Comparison of ENCODE assay signal across 1 cellular context in genomic region chr3:100708989-100709839, GRCh38.
TF ChIP-seq lines count a peak whose summit lies in the region.

TFG (plus strand) TSS chr3:100709494; CDS start chr3:100713686, 4,192 bp downstream.

TF ChIP-seq in GM12878, 131 proteins besides CTCF, POLR2A, EP300 and RAD21 (continued from another document and continues in another):
- TF ChIP-seq PML (IDR thresholded peaks at IDR 0.05; ENCODE audit: low read length) (peak; percentile 79; the same call in 1 of the 2 replicates), MTA3 (IDR thresholded peaks at IDR 0.05; ENCODE audit: borderline replicate concordance, low read length) (no peak), ZBTB11 (CRISPR knock-in tag; IDR thresholded peaks at IDR 0.05) (no peak), USF2 (IDR thresholded peaks at IDR 0.05; ENCODE audit: borderline replicate concordance, low read depth, low read length) (no peak; the same call in 1 of the 2 replicates), ZNF207 (IDR thresholded peaks at IDR 0.05; ENCODE audit: borderline replicate concordance) (0 out of 2 replicates have a peak, but pooled peaks have one; percentile 14), ETV6 (conservative IDR thresholded peaks at IDR 0.05 in 1 of 2, IDR thresholded peaks at IDR 0.05 in 1 of 2; ENCODE audit: borderline replicate concordance in 1 of 2, low read depth in 1 of 2) (peak in 1 of 2 experiments; percentile 57; a peak in 1 of 4 replicates), NFYA (IDR thresholded peaks at IDR 0.05; ENCODE audit: borderline replicate concordance, low read depth, low read length) (no peak), RELB (IDR thresholded peaks at IDR 0.05; ENCODE audit: low read depth) (peak; percentile 80; the same call in 1 of the 2 replicates), SMC3 (IDR thresholded peaks at IDR 0.05; ENCODE audit: borderline replicate concordance, low read length) (no peak), KLF5 (IDR thresholded peaks at IDR 0.05; ENCODE audit: partially characterized antibody) (no peak), NR2C2 (IDR thresholded peaks at IDR 0.05; ENCODE audit: borderline replicate concordance, control insufficient read depth, insufficient read length, low read depth) (no peak), ZZZ3 (IDR thresholded peaks at IDR 0.05; ENCODE audit: control insufficient read depth, insufficient read length, low read depth) (no peak), EED (IDR thresholded peaks at IDR 0.05; ENCODE audit: low read depth) (peak; percentile 63), POU2F2 (IDR thresholded peaks at IDR 0.05; ENCODE audit: borderline replicate concordance, low read depth, low read length) (peak; percentile 22; the same call in 1 of the 3 replicates), RCOR1 (conservative IDR thresholded peaks at IDR 0.05; ENCODE audit: low read depth, low read length) (no peak), CUX1 (IDR thresholded peaks at IDR 0.05; ENCODE audit: insufficient replicate concordance, low read depth, low read length) (no peak), NFIC (IDR thresholded peaks at IDR 0.05; ENCODE audit: low read depth, low read length) (no peak)
- TF ChIP-seq, protein P1, sequence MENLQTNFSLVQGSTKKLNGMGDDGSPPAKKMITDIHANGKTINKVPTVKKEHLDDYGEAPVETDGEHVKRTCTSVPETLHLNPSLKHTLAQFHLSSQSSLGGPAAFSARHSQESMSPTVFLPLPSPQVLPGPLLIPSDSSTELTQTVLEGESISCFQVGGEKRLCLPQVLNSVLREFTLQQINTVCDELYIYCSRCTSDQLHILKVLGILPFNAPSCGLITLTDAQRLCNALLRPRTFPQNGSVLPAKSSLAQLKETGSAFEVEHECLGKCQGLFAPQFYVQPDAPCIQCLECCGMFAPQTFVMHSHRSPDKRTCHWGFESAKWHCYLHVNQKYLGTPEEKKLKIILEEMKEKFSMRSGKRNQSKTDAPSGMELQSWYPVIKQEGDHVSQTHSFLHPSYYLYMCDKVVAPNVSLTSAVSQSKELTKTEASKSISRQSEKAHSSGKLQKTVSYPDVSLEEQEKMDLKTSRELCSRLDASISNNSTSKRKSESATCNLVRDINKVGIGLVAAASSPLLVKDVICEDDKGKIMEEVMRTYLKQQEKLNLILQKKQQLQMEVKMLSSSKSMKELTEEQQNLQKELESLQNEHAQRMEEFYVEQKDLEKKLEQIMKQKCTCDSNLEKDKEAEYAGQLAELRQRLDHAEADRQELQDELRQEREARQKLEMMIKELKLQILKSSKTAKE (IDR thresholded peaks at IDR 0.05; ENCODE audit: low read depth, poor library complexity, severe bottlenecking): peak; percentile 8
- TF ChIP-seq, protein P2, sequence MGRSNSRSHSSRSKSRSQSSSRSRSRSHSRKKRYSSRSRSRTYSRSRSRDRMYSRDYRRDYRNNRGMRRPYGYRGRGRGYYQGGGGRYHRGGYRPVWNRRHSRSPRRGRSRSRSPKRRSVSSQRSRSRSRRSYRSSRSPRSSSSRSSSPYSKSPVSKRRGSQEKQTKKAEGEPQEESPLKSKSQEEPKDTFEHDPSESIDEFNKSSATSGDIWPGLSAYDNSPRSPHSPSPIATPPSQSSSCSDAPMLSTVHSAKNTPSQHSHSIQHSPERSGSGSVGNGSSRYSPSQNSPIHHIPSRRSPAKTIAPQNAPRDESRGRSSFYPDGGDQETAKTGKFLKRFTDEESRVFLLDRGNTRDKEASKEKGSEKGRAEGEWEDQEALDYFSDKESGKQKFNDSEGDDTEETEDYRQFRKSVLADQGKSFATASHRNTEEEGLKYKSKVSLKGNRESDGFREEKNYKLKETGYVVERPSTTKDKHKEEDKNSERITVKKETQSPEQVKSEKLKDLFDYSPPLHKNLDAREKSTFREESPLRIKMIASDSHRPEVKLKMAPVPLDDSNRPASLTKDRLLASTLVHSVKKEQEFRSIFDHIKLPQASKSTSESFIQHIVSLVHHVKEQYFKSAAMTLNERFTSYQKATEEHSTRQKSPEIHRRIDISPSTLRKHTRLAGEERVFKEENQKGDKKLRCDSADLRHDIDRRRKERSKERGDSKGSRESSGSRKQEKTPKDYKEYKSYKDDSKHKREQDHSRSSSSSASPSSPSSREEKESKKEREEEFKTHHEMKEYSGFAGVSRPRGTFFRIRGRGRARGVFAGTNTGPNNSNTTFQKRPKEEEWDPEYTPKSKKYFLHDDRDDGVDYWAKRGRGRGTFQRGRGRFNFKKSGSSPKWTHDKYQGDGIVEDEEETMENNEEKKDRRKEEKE (IDR thresholded peaks at IDR 0.05): no peak
- TF ChIP-seq, protein P3, sequence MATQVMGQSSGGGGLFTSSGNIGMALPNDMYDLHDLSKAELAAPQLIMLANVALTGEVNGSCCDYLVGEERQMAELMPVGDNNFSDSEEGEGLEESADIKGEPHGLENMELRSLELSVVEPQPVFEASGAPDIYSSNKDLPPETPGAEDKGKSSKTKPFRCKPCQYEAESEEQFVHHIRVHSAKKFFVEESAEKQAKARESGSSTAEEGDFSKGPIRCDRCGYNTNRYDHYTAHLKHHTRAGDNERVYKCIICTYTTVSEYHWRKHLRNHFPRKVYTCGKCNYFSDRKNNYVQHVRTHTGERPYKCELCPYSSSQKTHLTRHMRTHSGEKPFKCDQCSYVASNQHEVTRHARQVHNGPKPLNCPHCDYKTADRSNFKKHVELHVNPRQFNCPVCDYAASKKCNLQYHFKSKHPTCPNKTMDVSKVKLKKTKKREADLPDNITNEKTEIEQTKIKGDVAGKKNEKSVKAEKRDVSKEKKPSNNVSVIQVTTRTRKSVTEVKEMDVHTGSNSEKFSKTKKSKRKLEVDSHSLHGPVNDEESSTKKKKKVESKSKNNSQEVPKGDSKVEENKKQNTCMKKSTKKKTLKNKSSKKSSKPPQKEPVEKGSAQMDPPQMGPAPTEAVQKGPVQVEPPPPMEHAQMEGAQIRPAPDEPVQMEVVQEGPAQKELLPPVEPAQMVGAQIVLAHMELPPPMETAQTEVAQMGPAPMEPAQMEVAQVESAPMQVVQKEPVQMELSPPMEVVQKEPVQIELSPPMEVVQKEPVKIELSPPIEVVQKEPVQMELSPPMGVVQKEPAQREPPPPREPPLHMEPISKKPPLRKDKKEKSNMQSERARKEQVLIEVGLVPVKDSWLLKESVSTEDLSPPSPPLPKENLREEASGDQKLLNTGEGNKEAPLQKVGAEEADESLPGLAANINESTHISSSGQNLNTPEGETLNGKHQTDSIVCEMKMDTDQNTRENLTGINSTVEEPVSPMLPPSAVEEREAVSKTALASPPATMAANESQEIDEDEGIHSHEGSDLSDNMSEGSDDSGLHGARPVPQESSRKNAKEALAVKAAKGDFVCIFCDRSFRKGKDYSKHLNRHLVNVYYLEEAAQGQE (IDR thresholded peaks at IDR 0.05; ENCODE audit: low read depth, low read length): no peak
- TF ChIP-seq, protein P4, sequence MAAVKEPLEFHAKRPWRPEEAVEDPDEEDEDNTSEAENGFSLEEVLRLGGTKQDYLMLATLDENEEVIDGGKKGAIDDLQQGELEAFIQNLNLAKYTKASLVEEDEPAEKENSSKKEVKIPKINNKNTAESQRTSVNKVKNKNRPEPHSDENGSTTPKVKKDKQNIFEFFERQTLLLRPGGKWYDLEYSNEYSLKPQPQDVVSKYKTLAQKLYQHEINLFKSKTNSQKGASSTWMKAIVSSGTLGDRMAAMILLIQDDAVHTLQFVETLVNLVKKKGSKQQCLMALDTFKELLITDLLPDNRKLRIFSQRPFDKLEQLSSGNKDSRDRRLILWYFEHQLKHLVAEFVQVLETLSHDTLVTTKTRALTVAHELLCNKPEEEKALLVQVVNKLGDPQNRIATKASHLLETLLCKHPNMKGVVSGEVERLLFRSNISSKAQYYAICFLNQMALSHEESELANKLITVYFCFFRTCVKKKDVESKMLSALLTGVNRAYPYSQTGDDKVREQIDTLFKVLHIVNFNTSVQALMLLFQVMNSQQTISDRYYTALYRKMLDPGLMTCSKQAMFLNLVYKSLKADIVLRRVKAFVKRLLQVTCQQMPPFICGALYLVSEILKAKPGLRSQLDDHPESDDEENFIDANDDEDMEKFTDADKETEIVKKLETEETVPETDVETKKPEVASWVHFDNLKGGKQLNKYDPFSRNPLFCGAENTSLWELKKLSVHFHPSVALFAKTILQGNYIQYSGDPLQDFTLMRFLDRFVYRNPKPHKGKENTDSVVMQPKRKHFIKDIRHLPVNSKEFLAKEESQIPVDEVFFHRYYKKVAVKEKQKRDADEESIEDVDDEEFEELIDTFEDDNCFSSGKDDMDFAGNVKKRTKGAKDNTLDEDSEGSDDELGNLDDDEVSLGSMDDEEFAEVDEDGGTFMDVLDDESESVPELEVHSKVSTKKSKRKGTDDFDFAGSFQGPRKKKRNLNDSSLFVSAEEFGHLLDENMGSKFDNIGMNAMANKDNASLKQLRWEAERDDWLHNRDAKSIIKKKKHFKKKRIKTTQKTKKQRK (IDR thresholded peaks at IDR 0.05; ENCODE audit: low read depth, low read length): no peak
- TF ChIP-seq, protein P5, sequence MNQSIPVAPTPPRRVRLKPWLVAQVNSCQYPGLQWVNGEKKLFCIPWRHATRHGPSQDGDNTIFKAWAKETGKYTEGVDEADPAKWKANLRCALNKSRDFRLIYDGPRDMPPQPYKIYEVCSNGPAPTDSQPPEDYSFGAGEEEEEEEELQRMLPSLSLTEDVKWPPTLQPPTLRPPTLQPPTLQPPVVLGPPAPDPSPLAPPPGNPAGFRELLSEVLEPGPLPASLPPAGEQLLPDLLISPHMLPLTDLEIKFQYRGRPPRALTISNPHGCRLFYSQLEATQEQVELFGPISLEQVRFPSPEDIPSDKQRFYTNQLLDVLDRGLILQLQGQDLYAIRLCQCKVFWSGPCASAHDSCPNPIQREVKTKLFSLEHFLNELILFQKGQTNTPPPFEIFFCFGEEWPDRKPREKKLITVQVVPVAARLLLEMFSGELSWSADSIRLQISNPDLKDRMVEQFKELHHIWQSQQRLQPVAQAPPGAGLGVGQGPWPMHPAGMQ (IDR thresholded peaks at IDR 0.05; ENCODE audit: borderline replicate concordance): no peak
